31 cellular contexts compared by ENCODE assay signal in the genomic region with DNA sequence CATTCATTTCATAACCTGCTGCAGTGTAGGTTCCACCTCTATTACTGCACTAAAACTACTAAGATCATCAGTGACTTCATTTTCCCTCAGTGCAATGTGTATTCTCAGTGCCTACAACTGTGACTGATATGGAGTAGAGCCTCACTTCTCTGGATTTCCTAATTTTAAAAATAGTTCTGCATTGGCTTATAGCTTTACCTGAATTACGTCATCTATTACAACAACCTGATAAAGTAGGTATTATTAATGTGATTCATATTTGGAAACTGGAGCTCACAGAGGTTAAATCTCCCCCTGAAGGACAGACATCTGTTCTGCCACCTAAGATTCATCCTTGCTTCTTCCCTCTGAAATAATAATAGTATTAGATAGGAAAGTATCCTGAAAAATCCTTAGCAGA.
"Had no signal": no experiment of that assay in that cellular context is flagged by ENCODE, and none has a peak within 500 bp of the region (broad histone marks: within the 10 kb centered on the region; RNA-seq: fewer than 3 reads in every experiment).

No MANE protein-coding gene starts in this region.

- ATAC-seq: natural killer cell; psoas muscle; right cardiac atrium; sciatic nerve; stimulated activated naive CD8-positive, alpha-beta T cell treated with anti-CD3 and anti-CD28 coated beads, Interleukin-15, amount 100 ng/mL, for 72 hours; stimulated activated naive CD8-positive, alpha-beta T cell treated with anti-CD3 and anti-CD28 coated beads, Interleukin-15, Interleukin-2, amounts not matched to agents 100 U/mL and 50 U/mL, for 24 hours; upper lobe of right lung had no signal

- H3K36me3 Mint-ChIP-seq: natural killer cell, neural progenitor cell, type B pancreatic cell had no signal

- H2AFZ ChIP-seq: neural progenitor cell, parathyroid adenoma had no signal

- H3K9me3 ChIP-seq: ovary, psoas muscle, spleen, suprapubic skin, testis, tibial artery, transverse colon, upper lobe of right lung, uterus had no signal

- H3K4me2 ChIP-seq: smooth muscle cell had no signal

- H3K27me3 Mint-ChIP-seq: progenitor cell of endocrine pancreas; stimulated activated memory B cell treated with anti-CD40 and anti-IgM and Interleukin-4, amounts not matched to agents 10 μg/mL and 1 μg/mL and 100 μg/mL, for 72 hours; stimulated activated naive CD8-positive, alpha-beta T cell treated with anti-CD3 and anti-CD28 coated beads, Interleukin-15, amount 100 ng/mL, for 72 hours had no signal

- H3K79me2 ChIP-seq: parathyroid adenoma had no signal

- H3K4me1 Mint-ChIP-seq: natural killer cell; neural progenitor cell; stimulated activated naive CD8-positive, alpha-beta T cell treated with anti-CD3 and anti-CD28 coated beads, Interleukin-15, amount 100 ng/mL, for 72 hours had no signal

- H3K27me3 ChIP-seq: neural progenitor cell, ovary, spleen, suprapubic skin, testis, tibial artery, transverse colon, upper lobe of right lung, uterus had no signal

- H3K27ac Mint-ChIP-seq: natural killer cell; nephron; neural progenitor cell; progenitor cell of endocrine pancreas; stimulated activated naive CD8-positive, alpha-beta T cell treated with anti-CD3 and anti-CD28 coated beads, Interleukin-15, amount 100 ng/mL, for 72 hours; type B pancreatic cell had no signal

- H3K36me3 ChIP-seq: neural progenitor cell, ovary, spleen, suprapubic skin, tibial artery, transverse colon, upper lobe of right lung, uterus had no signal

- H3K9ac ChIP-seq: neural progenitor cell, parathyroid adenoma had no signal

- H3K4me3 ChIP-seq: neural progenitor cell, ovary, psoas muscle, skin epidermis, smooth muscle cell, spleen, suprapubic skin, testis, tibial artery, transverse colon, upper lobe of right lung, uterus had no signal

- DNase-seq: natural killer cell; occipital lobe; ovary; posterior cingulate gyrus; psoas muscle; right cardiac atrium; spleen; stimulated activated CD4-positive, alpha-beta T cell treated with anti-CD3 and anti-CD28 coated beads, Interleukin-12 subunit alpha, Interleukin-12 subunit beta, amount 100 ng/mL, for 4 hours; stimulated activated CD4-positive, alpha-beta T cell treated with anti-CD3 and anti-CD28 coated beads, Interleukin-1b, Interleukin-23, amount 100 ng/mL, for 48 hours; stimulated activated CD4-positive, alpha-beta T cell treated with anti-CD3 and anti-CD28 coated beads, Interleukin-4, amount 100 ng/mL, for 1 hour; stimulated activated CD4-positive, alpha-beta T cell treated with anti-CD3 and anti-CD28 coated beads, Interleukin-4, amount 100 ng/mL, for 4 hours; stimulated activated CD8-positive, alpha-beta memory T cell treated with anti-CD3 and anti-CD28 coated beads, Interleukin-4, amount 100 ng/mL, for 48 hours; stimulated activated naive CD4-positive, alpha-beta T cell; stimulated activated naive CD8-positive, alpha-beta T cell treated with anti-CD3 and anti-CD28 coated beads, Interleukin-15, amount 100 ng/mL, for 72 hours; stimulated activated naive CD8-positive, alpha-beta T cell treated with anti-CD3 and anti-CD28 coated beads, Interleukin-15, Interleukin-2, amounts not matched to agents 100 U/mL and 50 U/mL, for 24 hours; substantia nigra; testis; tibial artery; transverse colon; upper lobe of right lung; uterus had no signal

- H3K4me3 Mint-ChIP-seq: natural killer cell; nephron; neural progenitor cell; stimulated activated memory B cell treated with anti-CD40 and anti-IgM and Interleukin-4, amounts not matched to agents 10 μg/mL and 1 μg/mL and 100 μg/mL, for 72 hours; stimulated activated naive CD8-positive, alpha-beta T cell treated with anti-CD3 and anti-CD28 coated beads, Interleukin-15, amount 100 ng/mL, for 72 hours; type B pancreatic cell had no signal

- H3K9me3 Mint-ChIP-seq: natural killer cell; nephron; neural progenitor cell; stimulated activated memory B cell treated with anti-CD40 and anti-IgM and Interleukin-4, amounts not matched to agents 10 μg/mL and 1 μg/mL and 100 μg/mL, for 72 hours; type B pancreatic cell had no signal

- H3K27ac ChIP-seq: neural progenitor cell, ovary, parathyroid adenoma, psoas muscle, skin epidermis, spleen, suprapubic skin, testis, tibial artery, transverse colon, upper lobe of right lung, uterus had no signal

- H3K4me1 ChIP-seq: parathyroid adenoma, psoas muscle, suprapubic skin, testis, tibial artery, upper lobe of right lung, uterus had no signal
